In genomic region chr3:33624756-33625155, GRCh38 we compare ENCODE assay signal across 30 cellular contexts.
"Had no signal": no experiment of that assay in that cellular context is flagged by ENCODE, and none has a peak within 500 bp of the region (broad histone marks: within the 10 kb centered on the region; RNA-seq: fewer than 3 reads in every experiment).

No MANE protein-coding gene starts in this region.

- H3K4me3 ChIP-seq: body of pancreas, cardiac muscle cell, coronary artery, dorsolateral prefrontal cortex had no signal

- H3K36me3 Mint-ChIP-seq: activated naive CD4-positive, alpha-beta T cell treated with anti-CD3 and anti-CD28 coated beads, Interleukin-2, amount 50 U/mL, for 72 hours had no signal

- ATAC-seq: activated naive CD4-positive, alpha-beta T cell treated with anti-CD3 and anti-CD28 coated beads, Interleukin-2, amount 50 U/mL, for 72 hours; activated T-cell treated with anti-CD3 and anti-CD28 coated beads, Interleukin-2, amount 50 U/mL, for 72 hours; body of pancreas; esophagus mucosa; WTC11 had no signal

- DNase-seq: activated CD4-positive, alpha-beta memory T cell treated with anti-CD3 and anti-CD28 coated beads, Interleukin-2, amount 10 ng/mL, durations not matched to agents 7 days and 5 days; activated CD4-positive, alpha-beta T cell treated with anti-CD3 and anti-CD28 coated beads for 1 hour; activated CD4-positive, alpha-beta T cell treated with anti-CD3 and anti-CD28 coated beads for 4 hours; activated CD4-positive, alpha-beta T cell treated with anti-CD3 and anti-CD28 coated beads, Interleukin-2, amount 10 ng/mL, durations not matched to agents 7 days and 5 days; activated CD4-positive, alpha-beta T cell treated with anti-CD3 and anti-CD28 coated beads, Interleukin-2, amount 50 U/mL, for 4 hours; activated CD8-positive, alpha-beta memory T cell treated with anti-CD3 and anti-CD28 coated beads, Interleukin-2, amount 50 U/mL, for 48 hours; activated gamma-delta T cell; activated naive CD4-positive, alpha-beta T cell; activated naive CD4-positive, alpha-beta T cell treated with anti-CD3 and anti-CD28 coated beads, Interleukin-2, amount 10 ng/mL, durations not matched to agents 7 days and 5 days; activated naive CD8-positive, alpha-beta T cell treated with anti-CD3 and anti-CD28 coated beads, Interleukin-2, amount 10 ng/mL, durations not matched to agents 7 days and 5 days; activated T-cell treated with anti-CD3 and anti-CD28 coated beads for 4 hours; activated T-cell treated with anti-CD3 and anti-CD28 coated beads, Interleukin-2, amount 50 U/mL, for 24 hours; activated T-cell treated with anti-CD3 and anti-CD28 coated beads, Interleukin-2, amount 50 U/mL, for 72 hours; amniotic stem cell; anterior cingulate cortex; body of pancreas; central memory CD4-positive, alpha-beta T cell; dorsolateral prefrontal cortex; effector memory CD4-positive, alpha-beta T cell; endodermal cell; foreskin fibroblast; head of caudate nucleus; T-helper 2 cell had no signal

- H3K9me3 Mint-ChIP-seq: activated CD4-positive, alpha-beta memory T cell treated with anti-CD3 and anti-CD28 coated beads, Interleukin-2, amount 10 ng/mL, durations not matched to agents 7 days and 5 days; activated CD4-positive, alpha-beta T cell treated with anti-CD3 and anti-CD28 coated beads, Interleukin-2, amount 10 ng/mL, durations not matched to agents 7 days and 5 days; activated naive CD4-positive, alpha-beta T cell treated with anti-CD3 and anti-CD28 coated beads, Interleukin-2, amount 10 ng/mL, durations not matched to agents 7 days and 5 days; activated naive CD4-positive, alpha-beta T cell treated with anti-CD3 and anti-CD28 coated beads, Interleukin-2, amount 50 U/mL, for 72 hours; activated naive CD8-positive, alpha-beta T cell treated with anti-CD3 and anti-CD28 coated beads, Interleukin-2, amount 10 ng/mL, durations not matched to agents 7 days and 5 days; activated T-cell treated with anti-CD3 and anti-CD28 coated beads, Interleukin-2, amount 50 U/mL, for 24 hours; activated T-cell treated with anti-CD3 and anti-CD28 coated beads, Interleukin-2, amount 50 U/mL, for 72 hours; dendritic cell treated with granulocyte-macrophage colony-stimulating factor and Interleukin-4, amounts not matched to agents 40 ng/mL and 50 ng/mL, for 4 days; endodermal cell; WTC11 had no signal

- H3K4me1 Mint-ChIP-seq: activated CD4-positive, alpha-beta memory T cell treated with anti-CD3 and anti-CD28 coated beads, Interleukin-2, amount 10 ng/mL, durations not matched to agents 7 days and 5 days; activated CD4-positive, alpha-beta T cell treated with anti-CD3 and anti-CD28 coated beads, Interleukin-2, amount 10 ng/mL, durations not matched to agents 7 days and 5 days; activated naive CD4-positive, alpha-beta T cell treated with anti-CD3 and anti-CD28 coated beads, Interleukin-2, amount 10 ng/mL, durations not matched to agents 7 days and 5 days; activated naive CD8-positive, alpha-beta T cell treated with anti-CD3 and anti-CD28 coated beads, Interleukin-2, amount 10 ng/mL, durations not matched to agents 7 days and 5 days; endodermal cell; WTC11 had no signal

- H3K4me1 ChIP-seq: body of pancreas had no signal

- H3K27ac ChIP-seq: body of pancreas, cardiac muscle cell, coronary artery, VCaP had no signal

- H3K4me3 Mint-ChIP-seq: activated CD4-positive, alpha-beta memory T cell treated with anti-CD3 and anti-CD28 coated beads, Interleukin-2, amount 10 ng/mL, durations not matched to agents 7 days and 5 days; activated CD4-positive, alpha-beta T cell treated with anti-CD3 and anti-CD28 coated beads, Interleukin-2, amount 10 ng/mL, durations not matched to agents 7 days and 5 days; activated naive CD4-positive, alpha-beta T cell treated with anti-CD3 and anti-CD28 coated beads, Interleukin-2, amount 10 ng/mL, durations not matched to agents 7 days and 5 days; activated naive CD8-positive, alpha-beta T cell treated with anti-CD3 and anti-CD28 coated beads, Interleukin-2, amount 10 ng/mL, durations not matched to agents 7 days and 5 days; activated T-cell treated with anti-CD3 and anti-CD28 coated beads, Interleukin-2, amount 50 U/mL, for 24 hours; activated T-cell treated with anti-CD3 and anti-CD28 coated beads, Interleukin-2, amount 50 U/mL, for 72 hours; dendritic cell treated with granulocyte-macrophage colony-stimulating factor and Interleukin-4, amounts not matched to agents 40 ng/mL and 50 ng/mL, for 4 days; endodermal cell; WTC11 had no signal

- H3K27me3 Mint-ChIP-seq: activated CD4-positive, alpha-beta memory T cell treated with anti-CD3 and anti-CD28 coated beads, Interleukin-2, amount 10 ng/mL, durations not matched to agents 7 days and 5 days; activated CD4-positive, alpha-beta T cell treated with anti-CD3 and anti-CD28 coated beads, Interleukin-2, amount 10 ng/mL, durations not matched to agents 7 days and 5 days; activated naive CD4-positive, alpha-beta T cell treated with anti-CD3 and anti-CD28 coated beads, Interleukin-2, amount 10 ng/mL, durations not matched to agents 7 days and 5 days; activated naive CD8-positive, alpha-beta T cell treated with anti-CD3 and anti-CD28 coated beads, Interleukin-2, amount 10 ng/mL, durations not matched to agents 7 days and 5 days; activated T-cell treated with anti-CD3 and anti-CD28 coated beads, Interleukin-2, amount 50 U/mL, for 24 hours; dendritic cell treated with granulocyte-macrophage colony-stimulating factor and Interleukin-4, amounts not matched to agents 40 ng/mL and 50 ng/mL, for 4 days had no signal

- H3K9me3 ChIP-seq: body of pancreas had no signal

- H3K27ac Mint-ChIP-seq: activated CD4-positive, alpha-beta memory T cell treated with anti-CD3 and anti-CD28 coated beads, Interleukin-2, amount 10 ng/mL, durations not matched to agents 7 days and 5 days; activated CD4-positive, alpha-beta T cell treated with anti-CD3 and anti-CD28 coated beads, Interleukin-2, amount 10 ng/mL, durations not matched to agents 7 days and 5 days; activated naive CD4-positive, alpha-beta T cell treated with anti-CD3 and anti-CD28 coated beads, Interleukin-2, amount 10 ng/mL, durations not matched to agents 7 days and 5 days; activated naive CD4-positive, alpha-beta T cell treated with anti-CD3 and anti-CD28 coated beads, Interleukin-2, amount 50 U/mL, for 72 hours; activated naive CD8-positive, alpha-beta T cell treated with anti-CD3 and anti-CD28 coated beads, Interleukin-2, amount 10 ng/mL, durations not matched to agents 7 days and 5 days; activated T-cell treated with anti-CD3 and anti-CD28 coated beads, Interleukin-2, amount 50 U/mL, for 24 hours; activated T-cell treated with anti-CD3 and anti-CD28 coated beads, Interleukin-2, amount 50 U/mL, for 72 hours; dendritic cell treated with granulocyte-macrophage colony-stimulating factor and Interleukin-4, amounts not matched to agents 40 ng/mL and 50 ng/mL, for 4 days; endodermal cell; WTC11 had no signal

- H3K27me3 ChIP-seq: body of pancreas, cardiac muscle cell, dorsolateral prefrontal cortex had no signal
